Comparison of ENCODE assay signal across 8 cellular contexts in the genomic region with DNA sequence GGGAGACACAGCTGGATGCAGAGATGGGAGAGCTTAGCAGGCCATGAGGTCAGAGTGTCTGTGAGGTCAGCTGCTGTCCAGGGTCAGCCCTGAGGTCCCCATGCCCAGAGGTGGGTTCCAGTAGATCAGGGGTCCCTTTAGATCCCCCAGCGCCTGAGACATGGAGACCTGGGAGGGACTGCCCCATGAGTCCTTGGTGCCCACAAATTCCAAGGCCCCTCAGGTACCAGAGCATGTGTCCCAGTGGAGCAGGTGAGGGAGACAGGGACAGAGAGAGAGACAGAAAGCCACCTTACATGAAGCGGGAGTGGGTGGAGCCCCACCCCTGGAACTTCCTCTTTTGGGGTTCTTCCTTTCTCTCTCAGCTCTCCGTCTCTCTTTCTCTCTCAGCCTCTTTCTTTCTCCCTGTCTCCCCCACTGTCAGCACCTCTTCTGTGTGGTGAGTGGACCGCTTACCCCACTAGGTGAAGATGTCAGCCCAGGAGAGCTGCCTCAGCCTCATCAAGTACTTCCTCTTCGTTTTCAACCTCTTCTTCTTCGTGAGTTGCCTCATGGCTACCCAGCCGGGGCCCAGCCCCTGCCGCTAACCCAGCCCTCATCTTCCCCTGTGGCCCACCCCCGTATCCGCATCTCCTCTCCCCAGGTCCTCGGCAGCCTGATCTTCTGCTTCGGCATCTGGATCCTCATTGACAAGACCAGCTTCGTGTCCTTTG. TPM values are rescaled to one million over a fixed set of nuclear protein-coding genes. Genes with fewer than 3 reads are reported as not detected.
A peak's percentile ranks its signal among the peaks of the same experiment; 100 is the strongest.
DNase-seq lines count a peak whose midpoint lies in the region; ATAC-seq, FAIRE-seq and TF ChIP-seq lines count a peak whose summit lies in the region.

A gene with protein sequence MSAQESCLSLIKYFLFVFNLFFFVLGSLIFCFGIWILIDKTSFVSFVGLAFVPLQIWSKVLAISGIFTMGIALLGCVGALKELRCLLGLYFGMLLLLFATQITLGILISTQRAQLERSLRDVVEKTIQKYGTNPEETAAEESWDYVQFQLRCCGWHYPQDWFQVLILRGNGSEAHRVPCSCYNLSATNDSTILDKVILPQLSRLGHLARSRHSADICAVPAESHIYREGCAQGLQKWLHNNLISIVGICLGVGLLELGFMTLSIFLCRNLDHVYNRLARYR (plus strand): TSS at position 336 of the 713 bp plus-strand sequence. CDS start 135 bp downstream, at position 471.

- no peak for ATAC-seq in GM19035 (IDR thresholded peaks at IDR 0.05; ENCODE audit: unreplicated experiment)
- no peak for ATAC-seq in HG02870 (IDR thresholded peaks at IDR 0.05; ENCODE audit: unreplicated experiment)
- no peak for ATAC-seq in HG02981 (IDR thresholded peaks at IDR 0.05; ENCODE audit: unreplicated experiment)

- DNase-seq in HUDEP-2 (lab: John Stamatoyannopoulos, UW; ENCODE audit: unreplicated experiment in 76 of 76) = peak in 42 of 76 experiments; percentile 18 to 67 (median 42)
- DNase-seq in activated CD4-positive, alpha-beta T cell treated with anti-CD3 and anti-CD28 coated beads, Interleukin-2, amount 50 U/mL, for 1 hour = peak; percentile 47
- DNase-seq in esophagus squamous epithelium (lab: John Stamatoyannopoulos, UW) = no peak
- DNase-seq in stimulated activated CD8-positive, alpha-beta memory T cell treated with anti-CD3 and anti-CD28 coated beads, Interleukin-12 subunit alpha, Interleukin-12 subunit beta, amount 100 ng/mL, for 1 hour (ENCODE audit: low read depth) = peak; percentile 31
- no peak for DNase-seq in D721Med (ENCODE audit: insufficient read length, low spot score)

- peak within 1 kb of the TSS in 3 of 4 donors; percentile 36 to 59 (median 39) for H3K4me3 ChIP-seq in esophagus squamous epithelium

- no peak for TF ChIP-seq CTCF in esophagus squamous epithelium (IDR thresholded peaks at IDR 0.05)
- no peak for TF ChIP-seq CTCF in D721Med (IDR thresholded peaks at IDR 0.05; ENCODE audit: insufficient read depth, missing control alignments)

- intact Hi-C loops in esophagus squamous epithelium (cut with DNase I) = no loop called here

- no peaks in the 10 kb centered on the region for H3K27me3 ChIP-seq in esophagus squamous epithelium

- peak within 1 kb of the TSS; percentile 34 to 61 (median 42) for H3K27ac ChIP-seq in esophagus squamous epithelium

- 63 to 70% methylated on average over 12 to 13 of the region's 13 CpGs for WGBS in esophagus squamous epithelium, 2 donors

- H3K9me3 ChIP-seq in esophagus squamous epithelium = no peaks in the 10 kb centered on the region

- no peak for FAIRE-seq in D721Med (lab: Jason Lieb, UNC)

- no peak for TF ChIP-seq POLR2A in esophagus squamous epithelium (IDR thresholded peaks at IDR 0.05)

- H3K36me3 ChIP-seq in esophagus squamous epithelium = peaks cover 0 to 7% (median 0%) of the 10 kb centered on the region in 3 donors

- H3K4me1 ChIP-seq in esophagus squamous epithelium = peaks cover 17 to 47% (median 21%) of the 10 kb centered on the region in 3 donors

RNA-seq across cellular contexts. Expression of the gene that starts here (rescaled TPM):
- total RNA-seq in esophagus squamous epithelium = 10 to 100 TPM in 1 of 4 donors, 1 to 10 TPM in 3; 3.1 to 21.4 (median 5.3) TPM

Comparison
In these comparisons a context has a peak if more than half of its experiments do, and no peak if none do; other contexts are left out.
1. DNase-seq: peak in HUDEP-2 (42 of 76), activated CD4-positive, alpha-beta T cell treated with anti-CD3 and anti-CD28 coated beads, Interleukin-2, amount 50 U/mL, for 1 hour (single experiment) and stimulated activated CD8-positive, alpha-beta memory T cell treated with anti-CD3 and anti-CD28 coated beads, Interleukin-12 subunit alpha, Interleukin-12 subunit beta, amount 100 ng/mL, for 1 hour (single experiment); none in esophagus squamous epithelium (single experiment) and D721Med (single experiment).